37 cellular contexts compared by ENCODE assay signal in the genomic region with DNA sequence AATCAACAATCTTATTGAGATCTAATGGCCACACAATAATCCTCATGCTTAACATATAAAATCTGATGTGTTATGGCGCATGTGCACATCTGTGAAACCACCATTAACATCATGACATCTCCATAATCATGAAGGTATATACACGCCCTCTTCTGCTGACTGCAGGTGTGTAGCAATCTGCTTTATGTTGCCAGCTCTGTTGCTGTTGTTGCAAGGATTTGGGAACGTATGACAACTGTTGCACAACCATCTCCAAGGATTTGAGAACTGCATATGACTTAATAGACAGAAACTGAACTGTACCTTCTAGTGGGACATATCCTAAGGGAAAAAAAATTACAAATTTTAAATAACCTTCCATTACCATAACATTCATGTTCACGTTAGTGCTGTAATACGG.
"Had no signal": no experiment of that assay in that cellular context is flagged by ENCODE, and none has a peak within 500 bp of the region (broad histone marks: within the 10 kb centered on the region; RNA-seq: fewer than 3 reads in every experiment).

No MANE protein-coding gene starts in this region.

- H3K4me1 Mint-ChIP-seq: activated CD8-positive, alpha-beta memory T cell treated with anti-CD3 and anti-CD28 coated beads, Interleukin-2, amount 10 ng/mL, durations not matched to agents 7 days and 5 days had no signal

- H3K27ac Mint-ChIP-seq: activated B cell treated with CpG ODN at 0.5 μM for 24 hours; activated CD4-positive, alpha-beta memory T cell treated with anti-CD3 and anti-CD28 coated beads for 36 hours; activated CD4-positive, alpha-beta T cell treated with anti-CD3 and anti-CD28 coated beads, Interleukin-2, amount 10 ng/mL, durations not matched to agents 24 days and 14 days; activated CD8-positive, alpha-beta memory T cell treated with anti-CD3 and anti-CD28 coated beads, Interleukin-2, amount 10 ng/mL, durations not matched to agents 7 days and 5 days; activated CD8-positive, alpha-beta T cell treated with anti-CD3 and anti-CD28 coated beads for 36 hours; activated naive CD4-positive, alpha-beta T cell treated with anti-CD3 and anti-CD28 coated beads, Interleukin-2, amount 10 ng/mL, durations not matched to agents 7 days and 5 days; activated naive CD4-positive, alpha-beta T cell treated with anti-CD3 and anti-CD28 coated beads, Interleukin-2, amount 50 U/mL, for 24 hours; activated naive CD8-positive, alpha-beta T cell; activated naive CD8-positive, alpha-beta T cell treated with anti-CD3 and anti-CD28 coated beads, Interleukin-2, amount 10 ng/mL, durations not matched to agents 7 days and 5 days; activated naive CD8-positive, alpha-beta T cell treated with anti-CD3 and anti-CD28 coated beads, Interleukin-2, amount 50 U/mL, for 24 hours; activated T-cell treated with anti-CD3 and anti-CD28 coated beads, Interleukin-2, amount 50 U/mL, for 24 hours; activated T-helper 2 cell treated with anti-CD3 and anti-CD28 coated beads, Interferon-gamma antibody, Interleukin-2, Interleukin-4, amounts not matched to agents 10 μg/mL and 5 μg/mL and 100 μg/mL, durations not matched to agents 14 hours and 24 hours and 36 hours; T-cell; T-helper 1 cell treated with Interleukin-12 subunit alpha and Interleukin-12 subunit beta and Interleukin-4 antibody, amounts not matched to agents 30 μg/mL and 1 μg/mL, for 36 hours; T-helper 2 cell treated with Interferon-gamma antibody and Interleukin-4, amounts not matched to agents 5 μg/mL and 100 μg/mL, for 36 hours had no signal

- H3K27me3 Mint-ChIP-seq: activated B cell treated with CpG ODN at 0.5 μM for 24 hours; activated CD4-positive, alpha-beta memory T cell treated with anti-CD3 and anti-CD28 coated beads for 36 hours; activated CD4-positive, alpha-beta T cell treated with anti-CD3 and anti-CD28 coated beads, Interleukin-2, amount 10 ng/mL, durations not matched to agents 24 days and 14 days; activated CD8-positive, alpha-beta memory T cell treated with anti-CD3 and anti-CD28 coated beads, Interleukin-2, amount 10 ng/mL, durations not matched to agents 7 days and 5 days; activated CD8-positive, alpha-beta T cell treated with anti-CD3 and anti-CD28 coated beads for 36 hours; activated naive CD4-positive, alpha-beta T cell treated with anti-CD3 and anti-CD28 coated beads, Interleukin-2, amount 10 ng/mL, durations not matched to agents 7 days and 5 days; activated naive CD4-positive, alpha-beta T cell treated with anti-CD3 and anti-CD28 coated beads, Interleukin-2, amount 50 U/mL, for 24 hours; activated naive CD8-positive, alpha-beta T cell; activated naive CD8-positive, alpha-beta T cell treated with anti-CD3 and anti-CD28 coated beads, Interleukin-2, amount 10 ng/mL, durations not matched to agents 7 days and 5 days; activated naive CD8-positive, alpha-beta T cell treated with anti-CD3 and anti-CD28 coated beads, Interleukin-2, amount 50 U/mL, for 24 hours; activated T-cell treated with anti-CD3 and anti-CD28 coated beads, Interleukin-2, amount 50 U/mL, for 24 hours; central memory CD8-positive, alpha-beta T cell; T-cell had no signal

- ATAC-seq: activated CD8-positive, alpha-beta memory T cell treated with anti-CD3 and anti-CD28 coated beads, Interleukin-2, amount 10 ng/mL, durations not matched to agents 7 days and 5 days; activated CD8-positive, alpha-beta T cell treated with anti-CD3 and anti-CD28 coated beads for 36 hours; activated naive CD8-positive, alpha-beta T cell treated with anti-CD3 and anti-CD28 coated beads, Interleukin-2, amount 50 U/mL, for 24 hours; body of pancreas; T-cell had no signal

- H3K27me3 ChIP-seq: body of pancreas, brain microvascular endothelial cell, breast epithelium, cardiac muscle cell had no signal

- H3K36me3 ChIP-seq: brain microvascular endothelial cell, breast epithelium, cardiac muscle cell had no signal

- H3K4me3 ChIP-seq: body of pancreas, breast epithelium, cardiac muscle cell had no signal

- H3K4me3 Mint-ChIP-seq: activated B cell treated with CpG ODN at 0.5 μM for 24 hours; activated CD4-positive, alpha-beta memory T cell treated with anti-CD3 and anti-CD28 coated beads for 36 hours; activated CD4-positive, alpha-beta T cell treated with anti-CD3 and anti-CD28 coated beads, Interleukin-2, amount 10 ng/mL, durations not matched to agents 24 days and 14 days; activated CD8-positive, alpha-beta memory T cell treated with anti-CD3 and anti-CD28 coated beads, Interleukin-2, amount 10 ng/mL, durations not matched to agents 7 days and 5 days; activated CD8-positive, alpha-beta T cell treated with anti-CD3 and anti-CD28 coated beads for 36 hours; activated naive CD4-positive, alpha-beta T cell treated with anti-CD3 and anti-CD28 coated beads, Interleukin-2, amount 10 ng/mL, durations not matched to agents 7 days and 5 days; activated naive CD4-positive, alpha-beta T cell treated with anti-CD3 and anti-CD28 coated beads, Interleukin-2, amount 50 U/mL, for 24 hours; activated naive CD8-positive, alpha-beta T cell; activated naive CD8-positive, alpha-beta T cell treated with anti-CD3 and anti-CD28 coated beads, Interleukin-2, amount 10 ng/mL, durations not matched to agents 7 days and 5 days; activated naive CD8-positive, alpha-beta T cell treated with anti-CD3 and anti-CD28 coated beads, Interleukin-2, amount 50 U/mL, for 24 hours; activated T-cell treated with anti-CD3 and anti-CD28 coated beads, Interleukin-2, amount 50 U/mL, for 24 hours; central memory CD8-positive, alpha-beta T cell; T-cell; T-helper 1 cell treated with Interleukin-12 subunit alpha and Interleukin-12 subunit beta and Interleukin-4 antibody, amounts not matched to agents 30 μg/mL and 1 μg/mL, for 36 hours; T-helper 2 cell treated with Interferon-gamma antibody and Interleukin-4, amounts not matched to agents 5 μg/mL and 100 μg/mL, for 36 hours had no signal

- DNase-seq: activated B cell treated with CpG ODN at 0.5 μM for 24 hours; activated CD4-positive, alpha-beta memory T cell treated with anti-CD3 and anti-CD28 coated beads for 36 hours; activated CD4-positive, alpha-beta T cell treated with anti-CD3 and anti-CD28 coated beads for 4 hours; activated CD4-positive, alpha-beta T cell treated with anti-CD3 and anti-CD28 coated beads, Interleukin-2, amount 10 ng/mL, durations not matched to agents 24 days and 14 days; activated CD4-positive, alpha-beta T cell treated with anti-CD3 and anti-CD28 coated beads, Interleukin-2, amount 50 U/mL, for 1 hour; activated CD4-positive, alpha-beta T cell treated with anti-CD3 and anti-CD28 coated beads, Interleukin-2, amount 50 U/mL, for 4 hours; activated CD4-positive, CD25-positive, alpha-beta regulatory T cell treated with anti-CD3 and anti-CD28 coated beads, Interleukin-2, amount 50 U/mL, for 72 hours; activated CD8-positive, alpha-beta memory T cell treated with anti-CD3 and anti-CD28 coated beads for 24 hours; activated CD8-positive, alpha-beta memory T cell treated with anti-CD3 and anti-CD28 coated beads, Interleukin-2, amount 10 ng/mL, durations not matched to agents 7 days and 5 days; activated CD8-positive, alpha-beta memory T cell treated with anti-CD3 and anti-CD28 coated beads, Interleukin-2, amount 50 U/mL, for 48 hours; activated CD8-positive, alpha-beta T cell treated with anti-CD3 and anti-CD28 coated beads for 36 hours; activated effector memory CD4-positive, alpha-beta T cell treated with Interleukin-2 at 50 U/mL for 16 hours; activated gamma-delta T cell; activated naive CD4-positive, alpha-beta T cell treated with anti-CD3 and anti-CD28 coated beads, Interleukin-2, amount 10 ng/mL, durations not matched to agents 7 days and 5 days; activated naive CD4-positive, alpha-beta T cell treated with Interleukin-2 at 50 U/mL for 16 hours; activated naive CD8-positive, alpha-beta T cell treated with anti-CD3 and anti-CD28 coated beads, Interleukin-2, amount 10 ng/mL, durations not matched to agents 7 days and 5 days; activated naive CD8-positive, alpha-beta T cell treated with anti-CD3 and anti-CD28 coated beads, Interleukin-2, amount 50 U/mL, for 24 hours; activated T-cell treated with anti-CD3 and anti-CD28 coated beads, Interleukin-2, amount 50 U/mL, for 24 hours; activated T-cell treated with anti-CD3 and anti-CD28 coated beads, Interleukin-2, amount 50 U/mL, for 48 hours; amniotic stem cell; aorta; body of pancreas; brain microvascular endothelial cell; cerebellar nuclear complex; T-cell; T-helper 2 cell; T-helper 9 cell had no signal

- H3K36me3 Mint-ChIP-seq: activated CD4-positive, alpha-beta memory T cell treated with anti-CD3 and anti-CD28 coated beads for 36 hours; activated CD8-positive, alpha-beta memory T cell treated with anti-CD3 and anti-CD28 coated beads, Interleukin-2, amount 10 ng/mL, durations not matched to agents 7 days and 5 days; activated naive CD4-positive, alpha-beta T cell treated with anti-CD3 and anti-CD28 coated beads, Interleukin-2, amount 10 ng/mL, durations not matched to agents 7 days and 5 days; activated naive CD8-positive, alpha-beta T cell treated with anti-CD3 and anti-CD28 coated beads, Interleukin-2, amount 10 ng/mL, durations not matched to agents 7 days and 5 days; T-cell had no signal

- H3K9me3 Mint-ChIP-seq: activated B cell treated with CpG ODN at 0.5 μM for 24 hours; activated CD4-positive, alpha-beta memory T cell treated with anti-CD3 and anti-CD28 coated beads for 36 hours; activated CD4-positive, alpha-beta T cell treated with anti-CD3 and anti-CD28 coated beads, Interleukin-2, amount 10 ng/mL, durations not matched to agents 24 days and 14 days; activated CD8-positive, alpha-beta T cell treated with anti-CD3 and anti-CD28 coated beads for 36 hours; activated naive CD4-positive, alpha-beta T cell treated with anti-CD3 and anti-CD28 coated beads, Interleukin-2, amount 10 ng/mL, durations not matched to agents 7 days and 5 days; activated naive CD4-positive, alpha-beta T cell treated with anti-CD3 and anti-CD28 coated beads, Interleukin-2, amount 50 U/mL, for 24 hours; activated naive CD8-positive, alpha-beta T cell treated with anti-CD3 and anti-CD28 coated beads, Interleukin-2, amount 10 ng/mL, durations not matched to agents 7 days and 5 days; activated naive CD8-positive, alpha-beta T cell treated with anti-CD3 and anti-CD28 coated beads, Interleukin-2, amount 50 U/mL, for 24 hours; activated T-cell treated with anti-CD3 and anti-CD28 coated beads, Interleukin-2, amount 50 U/mL, for 24 hours; activated T-helper 2 cell treated with anti-CD3 and anti-CD28 coated beads, Interferon-gamma antibody, Interleukin-2, Interleukin-4, amounts not matched to agents 10 μg/mL and 5 μg/mL and 100 μg/mL, durations not matched to agents 14 hours and 24 hours and 36 hours; central memory CD8-positive, alpha-beta T cell; T-cell; T-helper 1 cell treated with Interleukin-12 subunit alpha and Interleukin-12 subunit beta and Interleukin-4 antibody, amounts not matched to agents 30 μg/mL and 1 μg/mL, for 36 hours; T-helper 2 cell treated with Interferon-gamma antibody and Interleukin-4, amounts not matched to agents 5 μg/mL and 100 μg/mL, for 36 hours had no signal

- FAIRE-seq: astrocyte, TTC549 had no signal
